ENCODE assay signal across 38 cellular contexts in the genomic region with DNA sequence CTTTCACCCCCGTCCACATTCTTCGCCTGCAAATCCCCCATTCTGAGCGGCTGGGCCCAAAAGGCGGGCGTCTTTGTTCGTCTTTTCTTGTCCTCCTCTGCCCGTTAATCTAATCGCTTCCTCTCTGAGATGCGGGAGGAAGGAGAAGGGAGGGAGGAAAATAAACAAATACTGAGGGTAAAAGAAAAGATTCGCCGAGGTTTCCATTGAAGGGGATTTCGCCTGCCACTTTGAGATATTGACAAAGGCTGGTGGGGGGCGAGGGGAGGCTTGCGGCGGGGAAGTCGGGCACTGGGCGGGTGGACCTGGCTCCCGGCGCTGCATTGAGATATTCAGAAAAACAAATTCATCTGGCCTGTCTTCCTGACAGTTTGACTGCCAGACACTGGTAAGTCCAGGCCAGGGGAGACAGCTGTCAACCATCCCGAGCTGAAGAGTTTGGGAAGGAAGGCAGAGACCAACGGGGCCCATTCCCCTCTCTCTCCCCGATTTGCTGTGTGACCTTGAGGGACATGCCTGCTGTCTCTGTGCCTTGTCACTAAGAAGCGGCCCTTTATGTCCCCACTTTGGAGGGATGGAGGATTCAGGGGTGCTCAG. TPM values are rescaled to one million over a fixed set of nuclear protein-coding genes. Genes with fewer than 3 reads are reported as not detected.
A peak's percentile ranks its signal among the peaks of the same experiment; 100 is the strongest.
DNase-seq lines count a peak whose midpoint lies in the region; ATAC-seq, FAIRE-seq and TF ChIP-seq lines count a peak whose summit lies in the region.
"Had no signal": no experiment of that assay in that cellular context is flagged by ENCODE, and none has a peak within 500 bp of the region (broad histone marks: within the 10 kb centered on the region; RNA-seq: fewer than 3 reads in every experiment).

No MANE protein-coding gene starts in this region.

- no peak for TF ChIP-seq EP300 in K562 (IDR thresholded peaks at IDR 0.05; ENCODE audit: low read length)

- H3K27ac ChIP-seq in HUES64 (ENCODE audit: low read depth, low read length) (no peak overlapping the region; the same call in 1 of the 2 replicates), K562 (ENCODE audit: extremely low read depth, low read depth, low read length) (no peak overlapping the region), parathyroid adenoma (no peak overlapping the region), A673 (ENCODE audit: low read depth, low read length, poor library complexity, severe bottlenecking) (no peak overlapping the region)
- H3K27ac ChIP-seq: BLaER1 treated with 17β-estradiol and CSF1 and Interleukin-3, amounts not matched to agents 10 nM and 100 nM; body of pancreas; PC-9; spleen; VCaP had no signal

- no peaks in the 10 kb centered on the region for H3K9me1 ChIP-seq in K562 (ENCODE audit: control insufficient read depth, insufficient read depth, low read length)

- CTCF ChIA-PET in K562 (lab: Yijun Ruan, JAX; ENCODE audit: low intra/inter-chr PET ratio) (no interaction called here), A673 (lab: Charles Lee) (no interaction called here)

- H3K9me3 ChIP-seq in HUES64 (ENCODE audit: insufficient read depth, low read depth, low read length) (no peaks in the 10 kb centered on the region), K562 (replicated peaks; ENCODE audit: control insufficient read depth, insufficient read depth, low read depth, low read length) (no peaks in the 10 kb centered on the region), parathyroid adenoma (ENCODE audit: control insufficient read depth, low read length) (no peaks in the 10 kb centered on the region), A673 (ENCODE audit: low read depth, low read length, poor library complexity, severe bottlenecking) (no peaks in the 10 kb centered on the region)
- H3K9me3 ChIP-seq: BLaER1 treated with 17β-estradiol and CSF1 and Interleukin-3, amounts not matched to agents 10 nM and 100 nM; body of pancreas; spleen had no signal

- TF ChIP-seq CTCF in K562 (IDR thresholded peaks at IDR 0.05 in 2 of 3, conservative IDR thresholded peaks at IDR 0.05 in 1 of 3; ENCODE audit: insufficient read depth in 2 of 3, low read depth in 1 of 3, low read length in 3 of 3) (no peak), parathyroid adenoma (IDR thresholded peaks at IDR 0.05) (no peak), A673 (conservative IDR thresholded peaks at IDR 0.05; ENCODE audit: low read depth, low read length) (no peak)

- POLR2A ChIA-PET in K562 (lab: Yijun Ruan, JAX), result interaction anchor here (0.6 kb wide), 1 partner anchor 23 kb away, joined by 4 read pairs; no protein-coding TSS in a partner anchor
- POLR2A ChIA-PET in A673 (lab: Charles Lee; ENCODE audit: low non-redundant PET), result no interaction called here

- H2AFZ ChIP-seq in K562 (ENCODE audit: low read depth, low read length) (no peak overlapping the region), parathyroid adenoma (peak overlapping the region; percentile 41)
- H2AFZ ChIP-seq: PC-9 had no signal

- H3K4me2 ChIP-seq in K562 (ENCODE audit: insufficient read depth, low read length) (no peak overlapping the region), parathyroid adenoma (ENCODE audit: low read length) (no peak overlapping the region)
- H3K4me2 ChIP-seq: BLaER1 treated with 17β-estradiol and CSF1 and Interleukin-3, amounts not matched to agents 10 nM and 100 nM; PC-9 had no signal

- H3K9ac ChIP-seq in HUES64 (ENCODE audit: low read depth, low read length) (peak overlapping the region; percentile 33; the same call in 1 of the 2 replicates), K562 (ENCODE audit: insufficient read depth in 1 of 2, low read depth in 2 of 2, low read length in 2 of 2) (no peak overlapping the region), parathyroid adenoma (no peak overlapping the region)
- H3K9ac ChIP-seq: BLaER1 treated with 17β-estradiol and CSF1 and Interleukin-3, amounts not matched to agents 10 nM and 100 nM had no signal

- H3K4me3 ChIP-seq in HUES64 (ENCODE audit: low read length) (peak overlapping the region; percentile 34; the same call in 1 of the 2 replicates), K562 (no peak overlapping the region), parathyroid adenoma (ENCODE audit: low read depth, low read length) (no peak overlapping the region), A673 (ENCODE audit: low read depth, low read length, poor library complexity, severe bottlenecking) (no peak overlapping the region)
- H3K4me3 ChIP-seq: BLaER1 treated with 17β-estradiol and CSF1 and Interleukin-3, amounts not matched to agents 10 nM and 100 nM; body of pancreas; PC-9; spleen had no signal

- no peak for FAIRE-seq in K562 (lab: Jason Lieb, UNC)
- FAIRE-seq: G401.6 had no signal

- 16% methylated on average over 23 of the region's 23 CpGs for WGBS in HUES64
- 3% methylated on average over 23 of the region's 23 CpGs for WGBS in K562 (ENCODE audit: insufficient coverage, low coverage, missing lambda C conversion rate)

- in situ Hi-C loops in K562 (cut with MboI), result no loop called here

- no peak for TF ChIP-seq POLR2A in K562 (conservative IDR thresholded peaks at IDR 0.05)

- intact Hi-C loops in K562 (cut with micrococcal nuclease), result no loop called here
- intact Hi-C loops in A673 (cut with micrococcal nuclease; ENCODE audit: unreplicated experiment), result no loop called here

- H3K36me3 ChIP-seq in HUES64 (ENCODE audit: insufficient read depth, low read length) (no peaks in the 10 kb centered on the region), K562 (ENCODE audit: control insufficient read depth, insufficient read depth, low read length) (no peaks in the 10 kb centered on the region), parathyroid adenoma (ENCODE audit: control insufficient read depth, insufficient read depth, low read length) (no peaks in the 10 kb centered on the region), A673 (ENCODE audit: insufficient read depth, low read length, poor library complexity, severe bottlenecking) (no peaks in the 10 kb centered on the region)
- H3K36me3 ChIP-seq: BLaER1 treated with 17β-estradiol and CSF1 and Interleukin-3, amounts not matched to agents 10 nM and 100 nM; spleen had no signal

- TF ChIP-seq RAD21 in K562 (CRISPR knock-in tag; conservative IDR thresholded peaks at IDR 0.05 in 1 of 2, IDR thresholded peaks at IDR 0.05 in 1 of 2), result no peak

- H3K4me1 ChIP-seq in HUES64 (ENCODE audit: insufficient read depth, low read length) (0 out of 2 replicates have a peak, but pooled peaks cover 3% of the 10 kb centered on the region), K562 (replicated peaks in 1 of 2; ENCODE audit: control insufficient read depth in 2 of 2, insufficient read depth in 2 of 2, low read length in 2 of 2) (peaks cover 0 to 4% of the 10 kb centered on the region in 2 experiments; a peak in 2 of 5 replicates), parathyroid adenoma (no peaks in the 10 kb centered on the region), A673 (ENCODE audit: insufficient read depth, low read length, poor library complexity, severe bottlenecking) (no peaks in the 10 kb centered on the region)
- H3K4me1 ChIP-seq: BLaER1 treated with 17β-estradiol and CSF1 and Interleukin-3, amounts not matched to agents 10 nM and 100 nM; body of pancreas; spleen had no signal

- no peak for ATAC-seq in K562
- ATAC-seq: activated naive CD8-positive, alpha-beta T cell treated with anti-CD3 and anti-CD28 coated beads, Interleukin-2, amount 50 U/mL, for 24 hours; body of pancreas; left cardiac atrium had no signal

- 0 out of 2 replicates have a peak, but pooled peaks cover 4% of the 10 kb centered on the region for H4K20me1 ChIP-seq in K562 (replicated peaks; ENCODE audit: control insufficient read depth, insufficient read depth, low read length)

- BruUV-seq in K562 (replicated peaks; lab: Mats Ljungman, UMichigan) (no TSS peak), A673 (replicated peaks; lab: Mats Ljungman, UMichigan) (no TSS peak)

- H3K79me2 ChIP-seq in K562 (ENCODE audit: control insufficient read depth, insufficient read depth, low read length), result no peaks in the 10 kb centered on the region
- no peaks in the 10 kb centered on the region for H3K79me2 ChIP-seq in parathyroid adenoma

- DNase-seq in K562 (ENCODE audit: extremely low read depth in 1 of 4, low spot score in 3 of 4), result no peak
- DNase-seq in left kidney (ENCODE audit: low read depth, low spot score), result peak; percentile 24
- no peak for DNase-seq in NCI-H1436 (lab: John Stamatoyannopoulos, UW)
- DNase-seq in NCI-H748 treated with DMSO at 0.1 percent for 48 hours (lab: John Stamatoyannopoulos, UW), result no peak
- DNase-seq in Kasumi-1 (lab: John Stamatoyannopoulos, UW), result no peak
- DNase-seq in A673 (ENCODE audit: low spot score), result no peak
- DNase-seq: activated CD4-positive, alpha-beta T cell treated with anti-CD3 and anti-CD28 coated beads for 48 hours; activated CD8-positive, alpha-beta memory T cell treated with anti-CD3 and anti-CD28 coated beads for 24 hours; activated gamma-delta T cell; activated naive CD8-positive, alpha-beta T cell treated with anti-CD3 and anti-CD28 coated beads, Interleukin-2, amount 50 U/mL, for 24 hours; body of pancreas; cerebellar nuclear complex; COR-L47; effector CD4-positive, alpha-beta T cell; H9; KG1; left cardiac atrium; mammary epithelial cell; MM.1S; NCI-H1436 treated with DMSO at 0.1 percent for 48 hours; NCI-H510A; NK-92 treated with Interleukin-12 subunit alpha and Interleukin-12 subunit beta, amount 100 ng/mL, for 24 hours; PC-9; SHP77; spleen; stimulated activated CD4-positive, alpha-beta T cell treated with anti-CD3 and anti-CD28 coated beads, Interleukin-2, amount 100 ng/mL, for 48 hours; trophoblast cell had no signal

- H3K27me3 ChIP-seq in HUES64 (ENCODE audit: insufficient read depth, low read length) (peaks cover 64% of the 10 kb centered on the region), K562 (ENCODE audit: control insufficient read depth in 2 of 2, insufficient read depth in 2 of 2, low read length in 2 of 2) (peaks cover 24 to 67% of the 10 kb centered on the region in 2 experiments), parathyroid adenoma (ENCODE audit: control insufficient read depth, insufficient read depth, low read length) (no peaks in the 10 kb centered on the region), A673 (replicated peaks; ENCODE audit: insufficient read depth, low read depth, low read length, poor library complexity) (no peaks in the 10 kb centered on the region)

RNA-seq across cellular contexts. Expression of a gene that starts 37.7 kb away (rescaled TPM):
- polyA plus RNA-seq in HUES64 (2013, experiment 1 of 2), result not detected
- polyA plus RNA-seq in HUES64 (2013, experiment 2 of 2), result not detected
- total RNA-seq in K562 (2011; cell fraction: chromatin; rRNA removed; ENCODE audit: low replicate concordance), result not detected in 2 replicates
- total RNA-seq in K562 (2011; cell fraction: nucleolus; rRNA removed), result not detected in 2 replicates
- not detected in 2 replicates for total RNA-seq in K562 (2011; cell fraction: nucleoplasm; rRNA removed)
- not detected in 2 replicates for total RNA-seq in K562 (2014; rRNA removed)
- not detected in 2 replicates for total RNA-seq in K562 (2014; rRNA removed; fragmentation: Illumina TruSeq; extraction: Trizol)
- not detected in 2 replicates for total RNA-seq in K562 (2015; rRNA removed; fragmentation: Illumina TruSeq; extraction: Trizol)
- not detected in 2 replicates for total RNA-seq in K562 (2021)
- polyA plus RNA-seq in K562 (2011; rRNA removed), result not detected in 2 replicates
- polyA plus RNA-seq in K562 (2011; cell fraction: cytosol; rRNA removed), result not detected in 2 replicates
- not detected in 2 replicates for polyA plus RNA-seq in K562 (2011; cell fraction: nucleus; rRNA removed)
- not detected in 2 replicates for polyA plus RNA-seq in K562 (2012)
- polyA plus RNA-seq in K562 (2014; fragmentation: Illumina TruSeq; extraction: Trizol), result not detected in 2 replicates
- polyA plus RNA-seq in K562 (2014; fragmentation: Nextera tagmentation; extraction: Ambion mirVana), result not detected
- polyA plus RNA-seq in K562 (2014; rRNA removed), result not detected in 2 replicates
- not detected in 2 replicates for polyA minus RNA-seq in K562 (2011; rRNA and poly(A)+ RNA removed)
- polyA minus RNA-seq in K562 (2011; cell fraction: cytosol; rRNA and poly(A)+ RNA removed), result not detected in 2 replicates
- polyA minus RNA-seq in K562 (2011; cell fraction: nucleus; rRNA and poly(A)+ RNA removed), result not detected in 2 replicates
- total RNA-seq in A673 (2021), result not detected in 2 replicates
- total RNA-seq: body of pancreas, fibroblast of villous mesenchyme, H9, left cardiac atrium, mammary epithelial cell, omental fat pad, PC-9, renal cortical epithelial cell, spleen, subcutaneous adipose tissue had no signal
- polyA plus RNA-seq: AG04450, esophagus, mammary epithelial cell, spleen had no signal
